Comparison of ENCODE assay signal across 17 cellular contexts in the genomic region with DNA sequence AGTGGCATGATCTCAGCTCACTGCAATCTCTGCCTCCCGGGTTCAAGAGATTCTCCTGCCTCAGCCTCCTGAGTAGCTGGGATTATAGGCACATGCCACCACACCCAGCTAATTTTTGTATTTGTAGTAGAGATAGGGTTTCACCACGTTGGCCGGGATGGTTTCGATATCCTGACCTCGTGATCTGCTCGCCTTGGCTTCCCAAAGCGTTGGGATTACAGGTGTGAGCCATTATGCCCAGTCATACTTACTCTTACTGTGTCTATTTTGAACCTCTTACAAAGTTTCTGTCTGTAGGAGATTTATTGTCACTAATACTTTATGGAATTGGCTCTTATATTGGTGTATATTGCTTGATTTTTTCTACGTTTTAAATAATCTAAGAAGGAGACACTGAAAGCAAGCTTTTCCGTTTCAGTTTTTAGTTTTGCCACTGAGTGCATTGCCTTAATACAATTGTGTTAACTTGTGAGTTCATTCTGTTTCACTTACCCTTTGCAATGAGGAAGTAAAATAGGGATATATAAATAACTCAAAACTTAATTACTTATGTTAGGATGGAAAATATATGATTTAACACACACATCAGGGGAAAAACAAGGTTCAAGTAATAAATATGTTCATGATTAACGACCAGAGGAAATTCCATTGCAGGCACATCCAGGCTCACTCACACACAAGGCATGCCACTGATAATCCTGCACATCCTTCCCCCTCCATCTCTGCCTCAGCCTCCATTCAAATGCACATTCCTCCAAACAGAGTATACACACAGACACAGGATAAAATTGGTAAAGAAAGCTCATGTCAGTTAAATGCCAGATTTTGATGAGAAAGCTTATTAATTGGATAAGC.
DNase-seq lines count a peak whose midpoint lies in the region; ATAC-seq and TF ChIP-seq lines count a peak whose summit lies in the region.
"Had no signal": no experiment of that assay in that cellular context is flagged by ENCODE, and none has a peak within 500 bp of the region (broad histone marks: within the 10 kb centered on the region; RNA-seq: fewer than 3 reads in every experiment).

No MANE protein-coding gene starts in this region.

- H3K9me3 Mint-ChIP-seq in osteocyte (ENCODE audit: unreplicated experiment), result no peaks in the 10 kb centered on the region
- H3K9me3 Mint-ChIP-seq in CD4-positive, alpha-beta T cell, result no peaks in the 10 kb centered on the region
- H3K9me3 Mint-ChIP-seq in T-helper 2 cell treated with Interferon-gamma antibody and Interleukin-4, amounts not matched to agents 5 μg/mL and 100 μg/mL, for 36 hours, result no peaks in the 10 kb centered on the region
- H3K9me3 Mint-ChIP-seq: activated naive CD4-positive, alpha-beta T cell treated with anti-CD3 and anti-CD28 coated beads, Interleukin-2, amount 10 ng/mL, durations not matched to agents 7 days and 5 days had no signal

- no peaks in the 10 kb centered on the region for H3K9me3 ChIP-seq in MG63
- no peaks in the 10 kb centered on the region for H3K9me3 ChIP-seq in CD4-positive, alpha-beta T cell (ENCODE audit: control insufficient read depth, low read length)
- H3K9me3 ChIP-seq: gastroesophageal sphincter had no signal

- no peaks in the 10 kb centered on the region for H3K27me3 Mint-ChIP-seq in osteocyte (ENCODE audit: unreplicated experiment)
- H3K27me3 Mint-ChIP-seq in CD4-positive, alpha-beta T cell, result peaks cover 47% of the 10 kb centered on the region
- H3K27me3 Mint-ChIP-seq in T-helper 2 cell treated with Interferon-gamma antibody and Interleukin-4, amounts not matched to agents 5 μg/mL and 100 μg/mL, for 36 hours (ENCODE audit: low read depth), result peaks cover 7% of the 10 kb centered on the region

- CTCF ChIA-PET in CD4-positive, alpha-beta T cell (lab: Charles Lee), result interaction anchor here (0.6 kb wide), 1 partner anchor 810 kb away, joined by 4 read pairs; no protein-coding TSS in a partner anchor

- H3K36me3 ChIP-seq in MG63, result no peaks in the 10 kb centered on the region
- H3K36me3 ChIP-seq: gastroesophageal sphincter had no signal

- POLR2A ChIA-PET in CD4-positive, alpha-beta T cell (lab: Charles Lee), result interaction anchor here (0.7 kb wide), 1 partner anchor 10 kb away, joined by 3 read pairs; no protein-coding TSS in a partner anchor

- no peak for ATAC-seq in CD4-positive, alpha-beta T cell (ENCODE audit: poor library complexity)
- ATAC-seq: gastroesophageal sphincter; left ventricle myocardium superior; stimulated activated naive CD8-positive, alpha-beta T cell treated with anti-CD3 and anti-CD28 coated beads, Interleukin-15, Interleukin-2, amounts not matched to agents 100 U/mL and 50 U/mL, for 24 hours had no signal

- no peak for TF ChIP-seq CTCF in osteocyte (IDR thresholded peaks at IDR 0.05)
- TF ChIP-seq CTCF in CD4-positive, alpha-beta T cell (IDR thresholded peaks at IDR 0.05), result no peak

- DNase-seq in Caki2 (ENCODE audit: low read depth) (peak; percentile 5), MG63 (peak; percentile 75), fibroblast of gingiva (ENCODE audit: low read depth) (peak; percentile 47), osteocyte (ENCODE audit: extremely low spot score, unreplicated experiment) (no peak), superior temporal gyrus (ENCODE audit: extremely low spot score) (no peak), medulla oblongata (ENCODE audit: extremely low spot score) (no peak)
- no peak for DNase-seq in CD4-positive, alpha-beta T cell
- no peak for DNase-seq in T-helper 2 cell treated with Interferon-gamma antibody and Interleukin-4, amounts not matched to agents 5 μg/mL and 100 μg/mL, for 36 hours (ENCODE audit: low spot score)
- DNase-seq: activated CD8-positive, alpha-beta memory T cell treated with anti-CD3 and anti-CD28 coated beads for 24 hours; activated naive CD4-positive, alpha-beta T cell treated with anti-CD3 and anti-CD28 coated beads, Interleukin-2, amount 10 ng/mL, durations not matched to agents 7 days and 5 days; Calu3; left ventricle myocardium superior; NCI-H2171; posterior cingulate gyrus; stimulated activated CD4-positive, alpha-beta T cell treated with anti-CD3 and anti-CD28 coated beads, Interleukin-4, amount 100 ng/mL, for 24 hours; stimulated activated naive CD8-positive, alpha-beta T cell treated with anti-CD3 and anti-CD28 coated beads, Interleukin-15, Interleukin-2, amounts not matched to agents 100 U/mL and 50 U/mL, for 24 hours had no signal

- no peak overlapping the region for H3K4me3 Mint-ChIP-seq in osteocyte (ENCODE audit: unreplicated experiment)
- no peak overlapping the region for H3K4me3 Mint-ChIP-seq in CD4-positive, alpha-beta T cell
- H3K4me3 Mint-ChIP-seq in T-helper 2 cell treated with Interferon-gamma antibody and Interleukin-4, amounts not matched to agents 5 μg/mL and 100 μg/mL, for 36 hours, result no peak overlapping the region
- H3K4me3 Mint-ChIP-seq: activated naive CD4-positive, alpha-beta T cell treated with anti-CD3 and anti-CD28 coated beads, Interleukin-2, amount 10 ng/mL, durations not matched to agents 7 days and 5 days had no signal

- H3K4me1 Mint-ChIP-seq in osteocyte (ENCODE audit: unreplicated experiment), result peaks cover 63% of the 10 kb centered on the region
- H3K4me1 Mint-ChIP-seq in CD4-positive, alpha-beta T cell (ENCODE audit: low read depth), result no peaks in the 10 kb centered on the region
- H3K4me1 Mint-ChIP-seq in T-helper 2 cell treated with Interferon-gamma antibody and Interleukin-4, amounts not matched to agents 5 μg/mL and 100 μg/mL, for 36 hours (ENCODE audit: low read depth), result no peaks in the 10 kb centered on the region
- H3K4me1 Mint-ChIP-seq: activated naive CD4-positive, alpha-beta T cell treated with anti-CD3 and anti-CD28 coated beads, Interleukin-2, amount 10 ng/mL, durations not matched to agents 7 days and 5 days had no signal

- H3K27me3 ChIP-seq in MG63, result no peaks in the 10 kb centered on the region
- H3K27me3 ChIP-seq in CD4-positive, alpha-beta T cell (ENCODE audit: control insufficient read depth, insufficient read depth, low read length), result peaks cover 8% of the 10 kb centered on the region
- H3K27me3 ChIP-seq: gastroesophageal sphincter had no signal

- no peaks in the 10 kb centered on the region for H3K36me3 Mint-ChIP-seq in osteocyte (ENCODE audit: unreplicated experiment)
- H3K36me3 Mint-ChIP-seq in CD4-positive, alpha-beta T cell (ENCODE audit: low read depth), result no peaks in the 10 kb centered on the region
- no peaks in the 10 kb centered on the region for H3K36me3 Mint-ChIP-seq in T-helper 2 cell treated with Interferon-gamma antibody and Interleukin-4, amounts not matched to agents 5 μg/mL and 100 μg/mL, for 36 hours (ENCODE audit: low read depth)
- H3K36me3 Mint-ChIP-seq: activated naive CD4-positive, alpha-beta T cell treated with anti-CD3 and anti-CD28 coated beads, Interleukin-2, amount 10 ng/mL, durations not matched to agents 7 days and 5 days had no signal

- intact Hi-C loops in CD4-positive, alpha-beta T cell (cut with DNase I, micrococcal nuclease), result no loop called here

- H3K27ac ChIP-seq in CD4-positive, alpha-beta T cell (ENCODE audit: low read depth, low read length), result no peak overlapping the region
- H3K27ac ChIP-seq: gastroesophageal sphincter had no signal

- H3K4me3 ChIP-seq in MG63, result peak overlapping the region; percentile 3; the same call in 1 of the 2 replicates
- H3K4me3 ChIP-seq: gastroesophageal sphincter had no signal

- peak overlapping the region; percentile 91 for H3K27ac Mint-ChIP-seq in osteocyte (ENCODE audit: unreplicated experiment)
- H3K27ac Mint-ChIP-seq in CD4-positive, alpha-beta T cell, result no peak overlapping the region
- H3K27ac Mint-ChIP-seq in T-helper 2 cell treated with Interferon-gamma antibody and Interleukin-4, amounts not matched to agents 5 μg/mL and 100 μg/mL, for 36 hours, result no peak overlapping the region
- H3K27ac Mint-ChIP-seq: activated naive CD4-positive, alpha-beta T cell treated with anti-CD3 and anti-CD28 coated beads, Interleukin-2, amount 10 ng/mL, durations not matched to agents 7 days and 5 days had no signal

- in situ Hi-C loops in Caki2 (cut with HindIII; ENCODE audit: low pct_unique_long_range_greater_than_20kb, low sequenced_read_pairs), result no loop called here

Comparison
In these comparisons a context has a peak if more than half of its experiments do, and no peak if none do; other contexts are left out.
1. DNase-seq: peak in Caki2 (single experiment), MG63 (single experiment) and fibroblast of gingiva (single experiment); none in osteocyte (single experiment), superior temporal gyrus (single experiment), CD4-positive, alpha-beta T cell (0 of 10), T-helper 2 cell treated with Interferon-gamma antibody and Interleukin-4, amounts not matched to agents 5 μg/mL and 100 μg/mL, for 36 hours (single experiment) and medulla oblongata (single experiment).